8 cellular contexts compared by ENCODE assay signal in the genomic region with DNA sequence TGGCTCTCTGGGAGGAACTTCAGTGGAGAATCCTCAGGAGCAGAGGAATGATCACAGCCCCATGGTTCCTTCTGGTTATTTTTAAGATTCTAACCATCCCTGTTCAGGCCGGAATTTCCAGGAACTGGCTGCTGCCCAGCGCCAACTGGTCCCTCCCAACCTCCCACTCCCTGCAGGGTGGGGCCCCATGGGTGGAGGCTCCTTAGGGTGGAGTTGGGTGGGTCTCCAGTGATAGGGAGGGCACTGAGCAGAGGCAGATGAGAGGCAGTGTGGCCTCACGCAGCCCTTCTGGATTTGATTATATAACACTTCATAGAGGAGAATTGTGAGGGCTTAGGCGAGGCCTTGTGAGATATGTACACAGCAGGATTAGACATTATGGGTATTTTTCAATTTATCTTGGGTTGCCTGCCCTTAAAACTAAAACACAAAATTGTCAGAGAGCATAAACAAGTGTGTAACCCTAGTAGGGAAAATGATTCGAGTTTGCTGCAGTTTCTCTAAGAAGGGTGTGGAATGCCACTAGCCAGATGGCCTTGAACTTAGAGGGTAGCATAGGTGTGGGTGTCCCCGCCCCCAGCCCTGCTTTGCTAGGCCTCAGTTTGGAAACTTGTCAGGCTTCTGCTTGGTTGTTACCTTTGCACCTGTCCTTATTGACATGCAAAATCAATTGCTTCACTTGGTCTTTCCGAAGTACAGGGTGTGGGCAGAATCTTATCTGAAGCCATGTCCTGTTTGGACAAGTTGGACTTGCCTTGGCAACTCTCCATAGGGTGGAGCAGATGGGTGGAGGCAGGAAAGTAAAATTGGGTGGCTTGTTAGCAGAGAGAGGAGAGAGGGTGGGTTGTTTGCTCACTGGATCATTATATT. TPM values are rescaled to one million over a fixed set of nuclear protein-coding genes. Genes with fewer than 3 reads are reported as not detected.
DNase-seq lines count a peak whose midpoint lies in the region; ATAC-seq and TF ChIP-seq lines count a peak whose summit lies in the region.

No MANE protein-coding gene starts in this region.

- H3K4me2 ChIP-seq in IMR-90 (ENCODE audit: low read depth, low read length) = peak overlapping the region; percentile 3; the same call in 1 of the 2 replicates

- 0 out of 4 replicates have a peak overlapping the region, but pooled peaks of 1 of the 2 experiments have one; percentile 42 for H4K8ac ChIP-seq in IMR-90 (ENCODE audit: low read depth in 2 of 2, low read length in 2 of 2)

- BruUV-seq in IMR-90 (replicated peaks; lab: Mats Ljungman, UMichigan) = no TSS peak

- peak; percentile 67 for DNase-seq in AG09319 (ENCODE audit: extremely low read depth, low read depth)
- DNase-seq in IMR-90 = no peak
- DNase-seq in substantia nigra (lab: John Stamatoyannopoulos, UW) = peak in 2 of 49 donors; percentile 17 to 61
- DNase-seq in kidney glomerular epithelial cell (lab: John Stamatoyannopoulos, UW) = no peak

- H2BK5ac ChIP-seq in IMR-90 (ENCODE audit: low read depth, low read length, poor library complexity, severe bottlenecking) = no peak overlapping the region

- no peak overlapping the region for H2BK120ac ChIP-seq in IMR-90 (ENCODE audit: low read depth, low read length)

- H3K27me3 ChIP-seq in IMR-90 (ENCODE audit: control insufficient read depth, insufficient read depth, low read length) (no peaks in the 10 kb centered on the region), layer of hippocampus (ENCODE audit: control insufficient read depth, insufficient read depth, low read length) (no peaks in the 10 kb centered on the region)

- 50% methylated on average over 1 of the region's 7 CpGs; no CpG with 5 or more reads in 1 of the 2 experiments for WGBS in IMR-90 (ENCODE audit: extremely low coverage in 2 of 2, insufficient read length in 1 of 2), 2 experiments

- peak overlapping the region; percentile 33 for H2AFZ ChIP-seq in IMR-90 (replicated peaks; ENCODE audit: low read length, poor library complexity)

- no peaks in the 10 kb centered on the region; the same call in 1 of the 2 replicates for H3K36me3 ChIP-seq in IMR-90 (ENCODE audit: control insufficient read depth, insufficient read depth, low read length)

- peaks cover 44% of the 10 kb centered on the region for H3K4me1 ChIP-seq in IMR-90 (ENCODE audit: control insufficient read depth, insufficient read depth, low read length)

- no peak overlapping the region for H3K9ac ChIP-seq in IMR-90 (ENCODE audit: low read depth, low read length)

- POLR2A ChIA-PET in IMR-90 (lab: Charles Lee; ENCODE audit: unreplicated experiment) = no interaction called here

- H3K4ac ChIP-seq in IMR-90 (ENCODE audit: low read depth, low read length) = peak overlapping the region; percentile 66

- no peak overlapping the region for H2BK15ac ChIP-seq in IMR-90 (ENCODE audit: low read depth, low read length)

- no peak overlapping the region for H3K18ac ChIP-seq in IMR-90 (ENCODE audit: low read depth, low read length)

- no peak for TF ChIP-seq CTCF in AG09319 (IDR thresholded peaks at IDR 0.05; ENCODE audit: low read depth, low read length)
- no peak for TF ChIP-seq CTCF in IMR-90 (conservative IDR thresholded peaks at IDR 0.05; ENCODE audit: low read depth, low read length)

- H4K91ac ChIP-seq in IMR-90 (ENCODE audit: insufficient read depth, low read depth, low read length) = peak overlapping the region; percentile 2; the same call in 1 of the 2 replicates

- H3K79me1 ChIP-seq in IMR-90 (ENCODE audit: low read depth in 1 of 2, low read length in 2 of 2) = peaks cover 37 to 71% of the 10 kb centered on the region in 2 experiments

- 0 out of 2 replicates have a peak overlapping the region, but pooled peaks have one; percentile 17 for H3K14ac ChIP-seq in IMR-90 (replicated peaks; ENCODE audit: low read depth, low read length)

- no peak for TF ChIP-seq POLR2A in IMR-90 (IDR thresholded peaks at IDR 0.05; ENCODE audit: low read depth, low read length)

- H3K4me3 ChIP-seq in IMR-90 (ENCODE audit: insufficient read depth, low read depth, low read length) = no peak overlapping the region

- CTCF ChIA-PET in IMR-90 (lab: Yijun Ruan, JAX) = interaction anchor here (0.6 kb wide), 1 partner anchor 317 kb away, joined by 3 read pairs; no protein-coding TSS in a partner anchor

- H2AK9ac ChIP-seq in IMR-90 (replicated peaks; ENCODE audit: low read depth, low read length, poor library complexity) = peak overlapping the region; percentile 57

- H3K23ac ChIP-seq in IMR-90 (ENCODE audit: low read depth, low read length) = peak overlapping the region; percentile 79; the same call in 1 of the 2 replicates

- no peaks in the 10 kb centered on the region for H3K9me3 ChIP-seq in IMR-90 (ENCODE audit: control insufficient read depth, insufficient read depth, low read length)

- H4K20me1 ChIP-seq in IMR-90 (ENCODE audit: insufficient read depth, low read length) = peaks cover 84% of the 10 kb centered on the region

- in situ Hi-C loops in IMR-90 (cut with MboI; ENCODE audit: low sequenced_read_pairs) = loop anchor here (5.0 kb wide), 3 partner anchors 356 to 596 kb away; no protein-coding TSS in a partner anchor

- no peak overlapping the region; the same call in 1 of the 2 replicates for H2AK5ac ChIP-seq in IMR-90 (ENCODE audit: low read depth, low read length)

- H3K27ac ChIP-seq in IMR-90 (ENCODE audit: insufficient read depth, low read length) (peak overlapping the region; percentile 16; the same call in 1 of the 2 replicates), angular gyrus (ENCODE audit: low read depth, low read length) (peak overlapping the region; percentile 76), layer of hippocampus (ENCODE audit: low read depth, low read length) (peak overlapping the region; percentile 81), substantia nigra (ENCODE audit: low read depth, low read length, poor library complexity, severe bottlenecking) (peak overlapping the region; percentile 80)

- H3K56ac ChIP-seq in IMR-90 (ENCODE audit: extremely low read depth, insufficient read depth, low read length) = no peak overlapping the region

- peaks cover 34% of the 10 kb centered on the region for H3K9me1 ChIP-seq in IMR-90 (ENCODE audit: insufficient read depth, low read length)

- 0 out of 2 replicates have a peak overlapping the region, but pooled peaks have one; percentile 36 for H4K5ac ChIP-seq in IMR-90 (ENCODE audit: low read depth, low read length)

- intact Hi-C loops in IMR-90 (cut with micrococcal nuclease) = no loop called here

- TF ChIP-seq RAD21 in IMR-90 (IDR thresholded peaks at IDR 0.05; ENCODE audit: low read length) = no peak

- dilution Hi-C loops in IMR-90 (cut with HindIII; ENCODE audit: low sequenced_read_pairs, unreplicated experiment) = no loop called here

- no peak overlapping the region for H2BK20ac ChIP-seq in IMR-90 (ENCODE audit: low read depth, low read length)

- peak; percentile 33 for ATAC-seq in IMR-90 (ENCODE audit: low read depth)
- ATAC-seq in GM21619 (IDR thresholded peaks at IDR 0.05; ENCODE audit: unreplicated experiment) = no peak
- ATAC-seq in HG02852 (IDR thresholded peaks at IDR 0.05; ENCODE audit: unreplicated experiment) = no peak

TF ChIP-seq in IMR-90, 13 proteins besides CTCF, POLR2A, EP300 and RAD21:
- TF ChIP-seq, protein P1, sequence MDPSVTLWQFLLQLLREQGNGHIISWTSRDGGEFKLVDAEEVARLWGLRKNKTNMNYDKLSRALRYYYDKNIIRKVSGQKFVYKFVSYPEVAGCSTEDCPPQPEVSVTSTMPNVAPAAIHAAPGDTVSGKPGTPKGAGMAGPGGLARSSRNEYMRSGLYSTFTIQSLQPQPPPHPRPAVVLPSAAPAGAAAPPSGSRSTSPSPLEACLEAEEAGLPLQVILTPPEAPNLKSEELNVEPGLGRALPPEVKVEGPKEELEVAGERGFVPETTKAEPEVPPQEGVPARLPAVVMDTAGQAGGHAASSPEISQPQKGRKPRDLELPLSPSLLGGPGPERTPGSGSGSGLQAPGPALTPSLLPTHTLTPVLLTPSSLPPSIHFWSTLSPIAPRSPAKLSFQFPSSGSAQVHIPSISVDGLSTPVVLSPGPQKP (IDR thresholded peaks at IDR 0.05; ENCODE audit: borderline replicate concordance, low read depth, low read length) = no peak
- TF ChIP-seq MAFK (IDR thresholded peaks at IDR 0.05; ENCODE audit: low read depth, low read length) (no peak), SMC3 (IDR thresholded peaks at IDR 0.05; ENCODE audit: low read depth, low read length) (no peak), CEBPB (IDR thresholded peaks at IDR 0.05; ENCODE audit: low read depth, low read length) (no peak), MAZ (IDR thresholded peaks at IDR 0.05; ENCODE audit: borderline replicate concordance, low read depth, low read length) (no peak; the same call in 1 of the 2 replicates), BHLHE40 (IDR thresholded peaks at IDR 0.05; ENCODE audit: low read depth, low read length) (no peak), MXI1 (IDR thresholded peaks at IDR 0.05; ENCODE audit: borderline replicate concordance, low read depth, low read length) (no peak), FOS (IDR thresholded peaks at IDR 0.05; ENCODE audit: low read depth, low read length) (no peak), CHD1 (IDR thresholded peaks at IDR 0.05; ENCODE audit: low read depth, low read length) (no peak), NFE2L2 (IDR thresholded peaks at IDR 0.05; ENCODE audit: low read depth, low read length) (no peak), RFX5 (IDR thresholded peaks at IDR 0.05; ENCODE audit: low read depth, low read length) (no peak), RCOR1 (IDR thresholded peaks at IDR 0.05; ENCODE audit: insufficient replicate concordance, low read length) (no peak)
- TF ChIP-seq, protein P2, sequence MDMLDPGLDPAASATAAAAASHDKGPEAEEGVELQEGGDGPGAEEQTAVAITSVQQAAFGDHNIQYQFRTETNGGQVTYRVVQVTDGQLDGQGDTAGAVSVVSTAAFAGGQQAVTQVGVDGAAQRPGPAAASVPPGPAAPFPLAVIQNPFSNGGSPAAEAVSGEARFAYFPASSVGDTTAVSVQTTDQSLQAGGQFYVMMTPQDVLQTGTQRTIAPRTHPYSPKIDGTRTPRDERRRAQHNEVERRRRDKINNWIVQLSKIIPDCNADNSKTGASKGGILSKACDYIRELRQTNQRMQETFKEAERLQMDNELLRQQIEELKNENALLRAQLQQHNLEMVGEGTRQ (IDR thresholded peaks at IDR 0.05; ENCODE audit: low read depth, low read length) = no peak

RNA-seq across cellular contexts. Expression of a gene that starts 9.3 kb away (rescaled TPM):
- 8.2 and 9.4 TPM in 2 replicates for total RNA-seq in IMR-90 (2012; rRNA removed)
- 11.6 and 12.6 TPM in 2 replicates for polyA plus RNA-seq in IMR-90 (2012; rRNA removed)
- polyA plus RNA-seq in IMR-90 (2012; cell fraction: cytosol; rRNA removed) = 5.3 and 7.2 TPM in 2 replicates
- 8.7 and 26.7 TPM in 2 replicates for polyA plus RNA-seq in IMR-90 (2012; cell fraction: nucleus; rRNA removed; ENCODE audit: low replicate concordance)

Comparison
In these comparisons a context has a peak if more than half of its experiments do, and no peak if none do; other contexts are left out.
1. H3K27ac ChIP-seq: peak in every context shown above with its lines; median percentile 81 in layer of hippocampus; 80 in substantia nigra; 76 in angular gyrus; 16 in IMR-90.